8 cellular contexts compared by ENCODE assay signal in genomic region chr3:79032686-79033318, GRCh38.
DNase-seq lines count a peak whose midpoint lies in the region; ATAC-seq and TF ChIP-seq lines count a peak whose summit lies in the region.

No MANE protein-coding gene starts in this region.

- no peak overlapping the region for H3K23ac ChIP-seq in trophoblast cell (ENCODE audit: low read length)

- H3K27me3 Mint-ChIP-seq in endothelial cell (ENCODE audit: unreplicated experiment), result no peaks in the 10 kb centered on the region
- H3K27me3 Mint-ChIP-seq in stimulated activated naive CD8-positive, alpha-beta T cell treated with anti-CD3 and anti-CD28 coated beads, Interleukin-15, amount 100 ng/mL, for 72 hours, result no peaks in the 10 kb centered on the region

- H3K36me3 ChIP-seq in OCI-LY3 (replicated peaks; ENCODE audit: low read depth, low read length) (no peaks in the 10 kb centered on the region), trophoblast cell (ENCODE audit: control insufficient read depth in 1 of 2, insufficient read depth in 2 of 2, low read length in 2 of 2) (no peaks in the 10 kb centered on the region)

- no peak overlapping the region for H2AK5ac ChIP-seq in trophoblast cell (ENCODE audit: low read length)

- H4K20me1 ChIP-seq in OCI-LY3 (ENCODE audit: insufficient read depth, low read length), result no peaks in the 10 kb centered on the region

- H3K4ac ChIP-seq in trophoblast cell (ENCODE audit: low read depth, low read length), result no peak overlapping the region

- ATAC-seq in HG03469 (IDR thresholded peaks at IDR 0.05; ENCODE audit: unreplicated experiment) (peak; percentile 79), HG02763 (IDR thresholded peaks at IDR 0.05; ENCODE audit: unreplicated experiment) (no peak)
- ATAC-seq in stimulated activated naive CD8-positive, alpha-beta T cell treated with anti-CD3 and anti-CD28 coated beads, Interleukin-15, amount 100 ng/mL, for 72 hours, result no peak

- no peak overlapping the region for H3K18ac ChIP-seq in trophoblast cell (ENCODE audit: low read length)

- peak; percentile 76 for TF ChIP-seq CTCF in OCI-LY3 (IDR thresholded peaks at IDR 0.05; ENCODE audit: low read depth, low read length)
- peak; percentile 79 for TF ChIP-seq CTCF in endothelial cell (IDR thresholded peaks at IDR 0.05; ENCODE audit: unreplicated experiment)

- H3K79me1 ChIP-seq in trophoblast cell (ENCODE audit: low read length), result no peaks in the 10 kb centered on the region

- H3K4me3 ChIP-seq in OCI-LY3 (ENCODE audit: low read length) (no peak overlapping the region), trophoblast cell (ENCODE audit: low read depth, low read length) (no peak overlapping the region)

- H3K27me3 ChIP-seq in OCI-LY3 (ENCODE audit: low read depth, low read length) (no peaks in the 10 kb centered on the region), trophoblast cell (ENCODE audit: insufficient read depth, low read length) (no peaks in the 10 kb centered on the region)

- no peaks in the 10 kb centered on the region for H3K9me3 Mint-ChIP-seq in endothelial cell (ENCODE audit: unreplicated experiment)
- H3K9me3 Mint-ChIP-seq in stimulated activated naive CD8-positive, alpha-beta T cell treated with anti-CD3 and anti-CD28 coated beads, Interleukin-15, amount 100 ng/mL, for 72 hours, result no peaks in the 10 kb centered on the region

- H4K8ac ChIP-seq in trophoblast cell (ENCODE audit: low read depth, low read length), result no peak overlapping the region

- no peak overlapping the region for H3K14ac ChIP-seq in trophoblast cell (ENCODE audit: low read length)

- no peak overlapping the region for H3K9ac ChIP-seq in OCI-LY3 (ENCODE audit: low read length)
- no peak overlapping the region for H3K9ac ChIP-seq in trophoblast cell (ENCODE audit: low read length)

- H3K27ac Mint-ChIP-seq in endothelial cell (ENCODE audit: unreplicated experiment), result no peak overlapping the region
- no peak overlapping the region for H3K27ac Mint-ChIP-seq in stimulated activated naive CD8-positive, alpha-beta T cell treated with anti-CD3 and anti-CD28 coated beads, Interleukin-15, amount 100 ng/mL, for 72 hours

- H2AFZ ChIP-seq in OCI-LY3 (ENCODE audit: low read depth, low read length), result no peak overlapping the region
- no peak overlapping the region for H2AFZ ChIP-seq in trophoblast cell (ENCODE audit: insufficient read depth, low read length, poor library complexity)

- H4K12ac ChIP-seq in trophoblast cell (ENCODE audit: low read depth, low read length), result no peak overlapping the region

- H3K4me1 ChIP-seq in OCI-LY3 (ENCODE audit: low read length), result no peaks in the 10 kb centered on the region
- no peaks in the 10 kb centered on the region for H3K4me1 ChIP-seq in trophoblast cell (ENCODE audit: control insufficient read depth in 1 of 2, insufficient read depth in 2 of 2, low read length in 2 of 2)

- peak; percentile 12 to 60 for DNase-seq in NCI-H526 (lab: John Stamatoyannopoulos, UW)
- no peak for DNase-seq in NCI-H526 treated with DMSO at 0.1 percent for 48 hours (lab: John Stamatoyannopoulos, UW)
- peak; percentile 22 for DNase-seq in endothelial cell (ENCODE audit: low spot score)
- DNase-seq in trophoblast cell, result peak; percentile 13 to 86
- no peak for DNase-seq in stimulated activated naive CD8-positive, alpha-beta T cell treated with anti-CD3 and anti-CD28 coated beads, Interleukin-15, amount 100 ng/mL, for 72 hours

- no peak overlapping the region for H2BK5ac ChIP-seq in trophoblast cell (ENCODE audit: low read depth, low read length, poor library complexity)

- H3K79me2 ChIP-seq in OCI-LY3 (ENCODE audit: low read length) (no peaks in the 10 kb centered on the region), trophoblast cell (ENCODE audit: control insufficient read depth, insufficient read depth, low read length, poor library complexity) (no peaks in the 10 kb centered on the region)

- no peak overlapping the region for H4K91ac ChIP-seq in trophoblast cell (ENCODE audit: low read depth, low read length)

- no peaks in the 10 kb centered on the region for H3K4me1 Mint-ChIP-seq in endothelial cell (ENCODE audit: unreplicated experiment)
- H3K4me1 Mint-ChIP-seq in stimulated activated naive CD8-positive, alpha-beta T cell treated with anti-CD3 and anti-CD28 coated beads, Interleukin-15, amount 100 ng/mL, for 72 hours, result no peaks in the 10 kb centered on the region

- no peak overlapping the region for H2BK120ac ChIP-seq in trophoblast cell (ENCODE audit: insufficient read depth, low read length, poor library complexity)

- H3K36me3 Mint-ChIP-seq in endothelial cell (ENCODE audit: low read depth, unreplicated experiment), result no peaks in the 10 kb centered on the region

- H3K27ac ChIP-seq in OCI-LY3 (ENCODE audit: low read length) (no peak overlapping the region), trophoblast cell (ENCODE audit: low read depth, low read length) (no peak overlapping the region)

- no peaks in the 10 kb centered on the region for H3K9me3 ChIP-seq in OCI-LY3 (ENCODE audit: insufficient read depth, low read length)
- no peaks in the 10 kb centered on the region for H3K9me3 ChIP-seq in trophoblast cell (ENCODE audit: insufficient read depth, low read depth, low read length)

- H2BK12ac ChIP-seq in trophoblast cell (ENCODE audit: low read length), result no peak overlapping the region

- no peak overlapping the region for H3K4me3 Mint-ChIP-seq in endothelial cell (ENCODE audit: unreplicated experiment)
- no peak overlapping the region for H3K4me3 Mint-ChIP-seq in stimulated activated naive CD8-positive, alpha-beta T cell treated with anti-CD3 and anti-CD28 coated beads, Interleukin-15, amount 100 ng/mL, for 72 hours

- no peak overlapping the region for H3K4me2 ChIP-seq in OCI-LY3 (ENCODE audit: low read length)
- H3K4me2 ChIP-seq in trophoblast cell (ENCODE audit: low read length), result no peak overlapping the region

Comparison
In these comparisons a context has a peak if more than half of its experiments do, and no peak if none do; other contexts are left out.
1. DNase-seq: peak in NCI-H526 (2 of 2), endothelial cell (single experiment) and trophoblast cell (2 of 2); none in NCI-H526 treated with DMSO at 0.1 percent for 48 hours (single experiment) and stimulated activated naive CD8-positive, alpha-beta T cell treated with anti-CD3 and anti-CD28 coated beads, Interleukin-15, amount 100 ng/mL, for 72 hours (0 of 2).